Comparison of ENCODE assay signal across 22 cellular contexts in the genomic region with DNA sequence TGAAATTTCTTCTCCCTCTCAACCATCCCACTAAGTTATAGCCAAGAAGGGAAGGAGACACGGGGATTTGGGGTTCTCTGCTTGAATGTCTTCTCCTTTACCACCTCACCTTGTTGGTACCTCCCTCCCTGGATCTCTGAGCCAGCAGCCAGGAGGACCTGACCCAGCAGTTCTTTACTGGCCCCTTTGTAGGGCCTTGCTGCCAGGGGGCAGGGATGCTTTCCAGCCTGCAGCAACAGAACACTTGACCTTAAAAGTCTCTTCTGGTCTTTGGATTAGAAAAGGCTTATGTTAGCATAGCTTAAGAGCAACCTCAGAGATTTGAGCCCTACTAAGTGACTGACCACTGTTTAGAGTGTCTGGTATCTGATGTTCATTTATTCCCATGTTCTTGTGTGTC. TPM values are rescaled to one million over a fixed set of nuclear protein-coding genes. Genes with fewer than 3 reads are reported as not detected.
"Had no signal": no experiment of that assay in that cellular context is flagged by ENCODE, and none has a peak within 500 bp of the region (broad histone marks: within the 10 kb centered on the region; RNA-seq: fewer than 3 reads in every experiment).

No MANE protein-coding gene starts in this region.

- DNase-seq: activated CD4-positive, CD25-positive, alpha-beta regulatory T cell treated with anti-CD3 and anti-CD28 coated beads, Interleukin-2, amount 50 U/mL, for 72 hours; activated naive CD4-positive, alpha-beta T cell treated with Interleukin-2 at 50 U/mL for 16 hours; activated T-cell treated with anti-CD3 and anti-CD28 coated beads, Interleukin-2, amount 50 U/mL, for 24 hours; amygdala; endodermal cell; immature natural killer cell; kidney glomerular epithelial cell; mesendoderm; mucosa of descending colon; occipital lobe; sigmoid colon; stimulated activated CD4-positive, alpha-beta T cell treated with anti-CD3 and anti-CD28 coated beads, Interleukin-2, amount 100 ng/mL, for 48 hours; stimulated activated naive CD4-positive, alpha-beta T cell; SW 1271; testis had no signal

- H3K27me3 ChIP-seq: sigmoid colon, testis, vagina had no signal

- H3K27ac Mint-ChIP-seq: activated T-cell treated with anti-CD3 and anti-CD28 coated beads, Interleukin-2, amount 50 U/mL, for 24 hours; endodermal cell; immature natural killer cell had no signal

- H3K9me3 Mint-ChIP-seq: activated T-cell treated with anti-CD3 and anti-CD28 coated beads, Interleukin-2, amount 50 U/mL, for 24 hours; endodermal cell; immature natural killer cell; type B pancreatic cell had no signal

- H3K4me3 Mint-ChIP-seq: activated T-cell treated with anti-CD3 and anti-CD28 coated beads, Interleukin-2, amount 50 U/mL, for 24 hours; endodermal cell; immature natural killer cell; type B pancreatic cell had no signal

- H3K27me3 Mint-ChIP-seq: activated T-cell treated with anti-CD3 and anti-CD28 coated beads, Interleukin-2, amount 50 U/mL, for 24 hours; type B pancreatic cell had no signal

- H3K9me3 ChIP-seq: mucosa of descending colon, sigmoid colon, testis, vagina had no signal

- H3K4me3 ChIP-seq: coronary artery, mucosa of descending colon, sigmoid colon, testis, vagina had no signal

- H3K27ac ChIP-seq: coronary artery, epithelial cell of prostate, sigmoid colon, testis, vagina, VCaP had no signal

RNA-seq across cellular contexts. Expression of a gene that starts 56.9 kb away (rescaled TPM):
- total RNA-seq: bronchial epithelial cell; T-helper 2 cell treated with Interferon-gamma antibody and Interleukin-4, amounts not matched to agents 100 ng/mL and 5 ng/mL, for 36 hours had no signal
